Comparison of ENCODE assay signal across 10 cellular contexts in genomic region chr4:115113382-115114106, GRCh38. TPM values are rescaled to one million over a fixed set of nuclear protein-coding genes. Genes with fewer than 3 reads are reported as not detected.
DNase-seq lines count a peak whose midpoint lies in the region; ATAC-seq and TF ChIP-seq lines count a peak whose summit lies in the region.
"Had no signal": no experiment of that assay in that cellular context is flagged by ENCODE, and none has a peak within 500 bp of the region (broad histone marks: within the 10 kb centered on the region; RNA-seq: fewer than 3 reads in every experiment).

Gene NDST4, minus strand, starts transcription at chr4:115113620. Its CDS starts 36,584 bp downstream, at chr4:115077036.

- peaks cover 3% of the 10 kb centered on the region for H3K9me3 Mint-ChIP-seq in stimulated activated memory B cell treated with anti-CD40 and anti-IgM and Interleukin-4, amounts not matched to agents 10 μg/mL and 1 μg/mL and 100 μg/mL, for 72 hours
- no peaks in the 10 kb centered on the region for H3K9me3 Mint-ChIP-seq in activated CD8-positive, alpha-beta memory T cell treated with anti-CD3 and anti-CD28 coated beads, Interleukin-2, amount 10 ng/mL, durations not matched to agents 7 days and 5 days (ENCODE audit: low read depth)
- H3K9me3 Mint-ChIP-seq in T-cell: no peaks in the 10 kb centered on the region

- H3K4me3 Mint-ChIP-seq in stimulated activated memory B cell treated with anti-CD40 and anti-IgM and Interleukin-4, amounts not matched to agents 10 μg/mL and 1 μg/mL and 100 μg/mL, for 72 hours: no peak within 1 kb of the TSS
- no peak within 1 kb of the TSS for H3K4me3 Mint-ChIP-seq in activated CD8-positive, alpha-beta memory T cell treated with anti-CD3 and anti-CD28 coated beads, Interleukin-2, amount 10 ng/mL, durations not matched to agents 7 days and 5 days
- no peak within 1 kb of the TSS for H3K4me3 Mint-ChIP-seq in T-cell

- no peaks in the 10 kb centered on the region for H3K9me3 ChIP-seq in Panc1 (ENCODE audit: control insufficient read depth, insufficient read depth, low read depth, low read length)

- H3K4me1 ChIP-seq in Panc1 (ENCODE audit: control insufficient read depth, insufficient read depth, low read length): no peaks in the 10 kb centered on the region

- POLR2A ChIA-PET in Panc1 (lab: Charles Lee) (no interaction called here), T-cell (lab: Charles Lee) (interaction anchor here in 1 of 2 donors (0.7 kb wide), 1 partner anchor 73 kb away, joined by 3 read pairs; no protein-coding TSS in a partner anchor)

- CTCF ChIA-PET in Panc1 (lab: Charles Lee) (interaction anchor here (0.7 kb wide), 1 partner anchor 946 kb away, joined by 3 read pairs; no protein-coding TSS in a partner anchor), T-cell (lab: Charles Lee) (no interaction called here)
- CTCF ChIA-PET in activated CD8-positive, alpha-beta memory T cell treated with anti-CD3 and anti-CD28 coated beads, Interleukin-2, amount 10 ng/mL, durations not matched to agents 7 days and 5 days (lab: Charles Lee): no interaction called here

- BruUV-seq in Panc1 (replicated peaks; lab: Mats Ljungman, UMichigan): no TSS peak

- H3K27ac Mint-ChIP-seq in stimulated activated memory B cell treated with anti-CD40 and anti-IgM and Interleukin-4, amounts not matched to agents 10 μg/mL and 1 μg/mL and 100 μg/mL, for 72 hours: no peak within 1 kb of the TSS
- no peak within 1 kb of the TSS for H3K27ac Mint-ChIP-seq in activated CD8-positive, alpha-beta memory T cell treated with anti-CD3 and anti-CD28 coated beads, Interleukin-2, amount 10 ng/mL, durations not matched to agents 7 days and 5 days
- no peak within 1 kb of the TSS for H3K27ac Mint-ChIP-seq in T-cell

- intact Hi-C loops in Panc1 (cut with micrococcal nuclease; ENCODE audit: unreplicated experiment): no loop called here

- H3K27ac ChIP-seq in Panc1 (ENCODE audit: low read length): no peak within 1 kb of the TSS

- in situ Hi-C loops in Panc1 (cut with HindIII; ENCODE audit: low pct_unique_long_range_greater_than_20kb, low sequenced_read_pairs): no loop called here

- no peaks in the 10 kb centered on the region for H3K4me1 Mint-ChIP-seq in stimulated activated memory B cell treated with anti-CD40 and anti-IgM and Interleukin-4, amounts not matched to agents 10 μg/mL and 1 μg/mL and 100 μg/mL, for 72 hours
- H3K4me1 Mint-ChIP-seq in activated CD8-positive, alpha-beta memory T cell treated with anti-CD3 and anti-CD28 coated beads, Interleukin-2, amount 10 ng/mL, durations not matched to agents 7 days and 5 days: no peaks in the 10 kb centered on the region
- no peaks in the 10 kb centered on the region for H3K4me1 Mint-ChIP-seq in T-cell

- H3K27me3 Mint-ChIP-seq in stimulated activated memory B cell treated with anti-CD40 and anti-IgM and Interleukin-4, amounts not matched to agents 10 μg/mL and 1 μg/mL and 100 μg/mL, for 72 hours: no peaks in the 10 kb centered on the region
- no peaks in the 10 kb centered on the region for H3K27me3 Mint-ChIP-seq in activated CD8-positive, alpha-beta memory T cell treated with anti-CD3 and anti-CD28 coated beads, Interleukin-2, amount 10 ng/mL, durations not matched to agents 7 days and 5 days
- no peaks in the 10 kb centered on the region for H3K27me3 Mint-ChIP-seq in T-cell

- TF ChIP-seq CTCF in Panc1 (IDR thresholded peaks at IDR 0.05) (no peak), foreskin fibroblast (IDR thresholded peaks at IDR 0.05; ENCODE audit: low read depth, low read length) (no peak)

- DNase-seq in HT-29 (ENCODE audit: low spot score) (peak; percentile 31), Panc1 (ENCODE audit: low read depth, low spot score) (no peak), foreskin fibroblast (peak; percentile 29 to 49), GDM1 (lab: John Stamatoyannopoulos, UW) (no peak), T-cell (no peak)
- no peak for DNase-seq in activated CD8-positive, alpha-beta memory T cell treated with anti-CD3 and anti-CD28 coated beads, Interleukin-2, amount 10 ng/mL, durations not matched to agents 7 days and 5 days
- DNase-seq: cerebellar nuclear complex had no signal

- H3K4me3 ChIP-seq in Panc1 (ENCODE audit: low read depth in 2 of 2, low read length in 2 of 2) (peak within 1 kb of the TSS; percentile 5 to 7; a peak in 2 of 4 replicates), foreskin fibroblast (ENCODE audit: low read depth in 1 of 2, low read length in 2 of 2) (peak within 1 kb of the TSS in 1 of 2 donors; percentile 25)

- no peaks in the 10 kb centered on the region; the same call in 1 of the 2 replicates for H3K27me3 ChIP-seq in Panc1 (ENCODE audit: control insufficient read depth, insufficient read depth, low read length)

- ATAC-seq in Panc1 (peak; percentile 76; the same call in 1 of the 2 replicates), T-cell (replicated peaks in 1 of 4) (no peak), HG02870 (IDR thresholded peaks at IDR 0.05; ENCODE audit: unreplicated experiment) (no peak)
- peak; percentile 41 for ATAC-seq in stimulated activated memory B cell treated with anti-CD40 and anti-IgM and Interleukin-4, amounts not matched to agents 10 μg/mL and 1 μg/mL and 100 μg/mL, for 72 hours
- ATAC-seq in activated CD8-positive, alpha-beta memory T cell treated with anti-CD3 and anti-CD28 coated beads, Interleukin-2, amount 10 ng/mL, durations not matched to agents 7 days and 5 days: no peak

- no peaks in the 10 kb centered on the region; the same call in 1 of the 2 replicates for H3K36me3 ChIP-seq in Panc1 (ENCODE audit: control insufficient read depth, insufficient read depth, low read length)

- H3K36me3 Mint-ChIP-seq in stimulated activated memory B cell treated with anti-CD40 and anti-IgM and Interleukin-4, amounts not matched to agents 10 μg/mL and 1 μg/mL and 100 μg/mL, for 72 hours: no peaks in the 10 kb centered on the region
- H3K36me3 Mint-ChIP-seq in activated CD8-positive, alpha-beta memory T cell treated with anti-CD3 and anti-CD28 coated beads, Interleukin-2, amount 10 ng/mL, durations not matched to agents 7 days and 5 days: no peaks in the 10 kb centered on the region
- H3K36me3 Mint-ChIP-seq in T-cell: no peaks in the 10 kb centered on the region

RNA-seq across cellular contexts. Expression of gene NDST4, which starts in this region (rescaled TPM):
- not detected in 2 replicates for total RNA-seq in HT-29 (2014; rRNA removed; shearing (Covaris generic))
- total RNA-seq in Panc1 (2021; ENCODE audit: unreplicated experiment): 0.13 TPM
- polyA plus RNA-seq in Panc1 (2012; ENCODE audit: insufficient read length): not detected
- total RNA-seq in activated CD8-positive, alpha-beta memory T cell treated with anti-CD3 and anti-CD28 coated beads, Interleukin-2, amount 10 ng/mL, durations not matched to agents 7 days and 5 days: not detected
- total RNA-seq in T-cell: not detected
- total RNA-seq: RPMI7951 had no signal

Comparison
In these comparisons a context has a peak if more than half of its experiments do, and no peak if none do; other contexts are left out.
1. Peak in DNase-seq in HT-29; RNA of the gene not detected or under 1 TPM.
2. Peak in ATAC-seq and H3K4me3 ChIP-seq in Panc1; RNA of the gene not detected or under 1 TPM.
3. DNase-seq: peak in foreskin fibroblast (2 of 2); none in Panc1 (single experiment), activated CD8-positive, alpha-beta memory T cell treated with anti-CD3 and anti-CD28 coated beads, Interleukin-2, amount 10 ng/mL, durations not matched to agents 7 days and 5 days (single experiment), GDM1 (single experiment) and T-cell (0 of 34).